8 cellular contexts compared by ENCODE assay signal in genomic region chr3:55160241-55160877, GRCh38.
DNase-seq lines count a peak whose midpoint lies in the region; ATAC-seq and TF ChIP-seq lines count a peak whose summit lies in the region.

No MANE protein-coding gene starts in this region.

- no peak for TF ChIP-seq CTCF in AG09319 (IDR thresholded peaks at IDR 0.05; ENCODE audit: low read depth, low read length)
- TF ChIP-seq CTCF in PC-3 (conservative IDR thresholded peaks at IDR 0.05; ENCODE audit: low read depth, low read length) = no peak

- H3K4me2 ChIP-seq in GM23248 (ENCODE audit: unreplicated experiment) (peak overlapping the region; percentile 67), PC-3 (ENCODE audit: low read length) (peak overlapping the region; percentile 48)

- H3K9me2 ChIP-seq in GM23248 (ENCODE audit: insufficient read depth) (no peaks in the 10 kb centered on the region), PC-3 (replicated peaks; ENCODE audit: low read length) (0 out of 2 replicates have a peak, but pooled peaks cover 4% of the 10 kb centered on the region)

- H4K20me1 ChIP-seq in GM23248 (ENCODE audit: insufficient read depth) (no peaks in the 10 kb centered on the region), PC-3 (ENCODE audit: low read length) (no peaks in the 10 kb centered on the region)

- POLR2A ChIA-PET in PC-3 (lab: Charles Lee; ENCODE audit: unreplicated experiment) (no interaction called here), HEK293T (lab: Yijun Ruan, JAX) (no interaction called here)

- DNase-seq in AG09319 (ENCODE audit: extremely low read depth, low read depth) = peak; percentile 90
- peak; percentile 99 for DNase-seq in GM23248
- peak; percentile 88 for DNase-seq in PC-3
- peak; percentile 55 to 59 (median 58) for DNase-seq in right cardiac atrium
- DNase-seq in HEK293T (ENCODE audit: extremely low spot score) = no peak
- DNase-seq in DMS 273 (lab: John Stamatoyannopoulos, UW; ENCODE audit: unreplicated experiment) = no peak
- no peak for DNase-seq in central memory CD4-positive, alpha-beta T cell

- H3K36me3 ChIP-seq in GM23248 (ENCODE audit: low read depth) (no peaks in the 10 kb centered on the region), PC-3 (ENCODE audit: low read depth, low read length) (no peaks in the 10 kb centered on the region)

- H3F3A ChIP-seq in GM23248 (ENCODE audit: insufficient read depth) = peaks cover 60% of the 10 kb centered on the region
- H3F3A ChIP-seq in PC-3 (ENCODE audit: low read length, unreplicated experiment) = no peaks in the 10 kb centered on the region

- intact Hi-C loops in PC-3 (cut with micrococcal nuclease) = no loop called here
- intact Hi-C loops in right cardiac atrium (cut with DNase I) = loop anchor here in 1 of 4 donors (10.0 kb wide), 1 partner anchor 306 kb away; no protein-coding TSS in a partner anchor

- H2AFZ ChIP-seq in GM23248 (0 out of 2 replicates have a peak overlapping the region, but pooled peaks have one; percentile 10), PC-3 (ENCODE audit: low read length) (no peak overlapping the region)

- peak overlapping the region; percentile 74 for H3K9ac ChIP-seq in GM23248
- peak overlapping the region; percentile 77 for H3K9ac ChIP-seq in PC-3 (ENCODE audit: low read length)

- no peaks in the 10 kb centered on the region for H3K9me3 ChIP-seq in GM23248 (ENCODE audit: low read depth)
- no peaks in the 10 kb centered on the region for H3K9me3 ChIP-seq in PC-3 (ENCODE audit: low read length)
- no peaks in the 10 kb centered on the region for H3K9me3 ChIP-seq in right cardiac atrium (ENCODE audit: control insufficient read depth, low read length)

- H3K27ac ChIP-seq in GM23248 (peak overlapping the region; percentile 98), PC-3 (ENCODE audit: low read length) (peak overlapping the region; percentile 98), right cardiac atrium (ENCODE audit: low read length) (no peak overlapping the region)

- no TSS peak for BruUV-seq in PC-3 (replicated peaks; lab: Mats Ljungman, UMichigan)

- H3K4me3 ChIP-seq in GM23248 (peak overlapping the region; percentile 26; the same call in 1 of the 2 replicates), PC-3 (ENCODE audit: low read length) (no peak overlapping the region), right cardiac atrium (ENCODE audit: low read length) (no peak overlapping the region)

- CTCF ChIA-PET in PC-3 (lab: Charles Lee) = no interaction called here
- CTCF ChIA-PET in HEK293T (lab: Yijun Ruan, JAX) = no interaction called here

- in situ Hi-C loops in GM23248 (cut with MboI) = loop anchor here (10.0 kb wide), 4 partner anchors 206 to 564 kb away; partner anchors contain the start of gene WNT5A

- H3K27me3 ChIP-seq in GM23248 (replicated peaks; ENCODE audit: insufficient read depth) = no peaks in the 10 kb centered on the region
- H3K27me3 ChIP-seq in PC-3 (ENCODE audit: low read length) = no peaks in the 10 kb centered on the region; the same call in 1 of the 2 replicates
- H3K27me3 ChIP-seq in right cardiac atrium (ENCODE audit: control insufficient read depth, insufficient read depth) = no peaks in the 10 kb centered on the region

- 8 to 12% methylated on average over 12 of the region's 12 CpGs for WGBS in GM23248 (ENCODE audit: low coverage in 1 of 2, low lambda C conversion rate in 2 of 2, missing lambda C conversion rate in 2 of 2), 2 experiments
- WGBS in right cardiac atrium = 47% methylated on average over 12 of the region's 12 CpGs

- H3K4me1 ChIP-seq in GM23248 (ENCODE audit: insufficient read depth) = peaks cover 70% of the 10 kb centered on the region
- peaks cover 20% of the 10 kb centered on the region for H3K4me1 ChIP-seq in PC-3 (ENCODE audit: insufficient read depth, low read length)
- no peaks in the 10 kb centered on the region for H3K4me1 ChIP-seq in right cardiac atrium (ENCODE audit: control insufficient read depth, insufficient read depth, low read length)

- H3K79me2 ChIP-seq in GM23248 (ENCODE audit: insufficient read depth) = no peaks in the 10 kb centered on the region
- H3K79me2 ChIP-seq in PC-3 (ENCODE audit: low read length) = no peaks in the 10 kb centered on the region

- ATAC-seq in PC-3 (peak; percentile 86), right cardiac atrium (peak; percentile 68 to 83), GM21526 (IDR thresholded peaks at IDR 0.05; ENCODE audit: low FRiP score, unreplicated experiment) (no peak)

TF ChIP-seq in HEK293T, 16 proteins besides CTCF, POLR2A, EP300 and RAD21:
- TF ChIP-seq SP1 (IDR thresholded peaks at IDR 0.05) (no peak), ZNF384 (IDR thresholded peaks at IDR 0.05) (no peak), CTBP1 (IDR thresholded peaks at IDR 0.05; ENCODE audit: borderline replicate concordance) (no peak), L3MBTL2 (conservative IDR thresholded peaks at IDR 0.05) (no peak), HDGF (IDR thresholded peaks at IDR 0.05; ENCODE audit: borderline replicate concordance) (no peak), FOXM1 (IDR thresholded peaks at IDR 0.05; ENCODE audit: borderline replicate concordance) (no peak), TARDBP (IDR thresholded peaks at IDR 0.05) (no peak), NFRKB (IDR thresholded peaks at IDR 0.05) (no peak), FOXK2 (IDR thresholded peaks at IDR 0.05) (no peak), FOXA1 (IDR thresholded peaks at IDR 0.05) (no peak), PKNOX1 (IDR thresholded peaks at IDR 0.05) (no peak), SUZ12 (IDR thresholded peaks at IDR 0.05) (no peak), BHLHE40 (IDR thresholded peaks at IDR 0.05; ENCODE audit: borderline replicate concordance) (no peak), ARNT (IDR thresholded peaks at IDR 0.05) (no peak), LEF1 (IDR thresholded peaks at IDR 0.05; ENCODE audit: borderline replicate concordance) (no peak), ELF4 (IDR thresholded peaks at IDR 0.05) (no peak)

Comparison
In these comparisons a context has a peak if more than half of its experiments do, and no peak if none do; other contexts are left out.
1. DNase-seq: peak in AG09319 (single experiment), GM23248 (single experiment), PC-3 (single experiment) and right cardiac atrium (3 of 3); none in HEK293T (single experiment), DMS 273 (single experiment) and central memory CD4-positive, alpha-beta T cell (single experiment).